Comparison of ENCODE assay signal across 27 cellular contexts in the genomic region with DNA sequence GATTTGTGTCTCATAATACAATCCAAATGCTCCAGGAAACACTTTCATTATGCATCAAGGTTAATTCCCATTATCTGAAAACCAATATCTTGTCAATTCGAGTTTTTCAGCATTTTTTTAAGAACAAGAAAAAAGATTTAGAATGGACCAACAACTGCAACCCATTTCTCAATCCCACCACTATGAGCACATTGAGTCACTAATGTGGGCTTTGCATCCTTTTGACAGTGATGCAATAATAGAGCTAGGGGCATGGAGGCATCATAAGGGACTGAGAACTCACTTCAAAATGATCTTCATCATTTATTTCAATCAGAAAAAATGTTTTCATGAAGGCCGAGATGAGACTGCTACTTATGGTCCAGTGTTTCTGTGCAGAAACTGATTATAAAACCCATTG.
"Had no signal": no experiment of that assay in that cellular context is flagged by ENCODE, and none has a peak within 500 bp of the region (broad histone marks: within the 10 kb centered on the region; RNA-seq: fewer than 3 reads in every experiment).

No MANE protein-coding gene starts in this region.

- H3K27ac ChIP-seq: neural progenitor cell, ovary, parathyroid adenoma, psoas muscle, suprapubic skin, testis, tibial artery, transverse colon, upper lobe of left lung, vagina had no signal

- ATAC-seq: naive thymus-derived CD4-positive, alpha-beta T cell; natural killer cell; psoas muscle; right cardiac atrium; sciatic nerve; stimulated activated memory B cell treated with anti-CD40 and anti-IgM and Interleukin-4, amounts not matched to agents 10 μg/mL and 1 μg/mL and 100 μg/mL, for 72 hours; stimulated activated naive CD8-positive, alpha-beta T cell treated with anti-CD3 and anti-CD28 coated beads, Interleukin-15, amount 100 ng/mL, for 72 hours; stimulated activated naive CD8-positive, alpha-beta T cell treated with anti-CD3 and anti-CD28 coated beads, Interleukin-15, Interleukin-2, amounts not matched to agents 100 U/mL and 50 U/mL, for 24 hours had no signal

- H3K36me3 ChIP-seq: neural progenitor cell, ovary, suprapubic skin, tibial artery, transverse colon, upper lobe of left lung, vagina had no signal

- H2AFZ ChIP-seq: neural progenitor cell, parathyroid adenoma had no signal

- H3K79me2 ChIP-seq: parathyroid adenoma had no signal

- FAIRE-seq: small intestine, urothelium cell line had no signal

- DNase-seq: naive thymus-derived CD4-positive, alpha-beta T cell; natural killer cell; occipital lobe; ovary; posterior cingulate gyrus; psoas muscle; right cardiac atrium; small intestine; stimulated activated CD4-positive, alpha-beta T cell treated with anti-CD3 and anti-CD28 coated beads, Interleukin-15, amount 100 ng/mL, for 24 hours; stimulated activated CD4-positive, alpha-beta T cell treated with anti-CD3 and anti-CD28 coated beads, Interleukin-2, amount 100 ng/mL, for 24 hours; stimulated activated CD4-positive, alpha-beta T cell treated with anti-CD3 and anti-CD28 coated beads, Interleukin-2, amount 100 ng/mL, for 48 hours; stimulated activated CD4-positive, alpha-beta T cell treated with anti-CD3 and anti-CD28 coated beads, Interleukin-4, amount 100 ng/mL, for 24 hours; stimulated activated naive CD4-positive, alpha-beta T cell; stimulated activated naive CD8-positive, alpha-beta T cell treated with anti-CD3 and anti-CD28 coated beads, Interleukin-15, amount 100 ng/mL, for 72 hours; stimulated activated naive CD8-positive, alpha-beta T cell treated with anti-CD3 and anti-CD28 coated beads, Interleukin-15, Interleukin-2, amounts not matched to agents 100 U/mL and 50 U/mL, for 24 hours; substantia nigra; testis; tibial artery; transverse colon; upper lobe of left lung had no signal

- H3K4me3 ChIP-seq: neural progenitor cell, ovary, psoas muscle, suprapubic skin, testis, tibial artery, transverse colon, upper lobe of left lung, vagina had no signal

- H3K27me3 ChIP-seq: neural progenitor cell, ovary, suprapubic skin, testis, tibial artery, transverse colon, upper lobe of left lung, vagina had no signal

- H3K9me3 ChIP-seq: ovary, psoas muscle, suprapubic skin, testis, tibial artery, transverse colon, upper lobe of left lung, vagina had no signal

- H3K4me2 ChIP-seq: neural progenitor cell had no signal

- H3K4me1 ChIP-seq: neural progenitor cell, parathyroid adenoma, psoas muscle, suprapubic skin, testis, tibial artery, transverse colon, upper lobe of left lung, vagina had no signal

- H3K9ac ChIP-seq: neural progenitor cell, parathyroid adenoma had no signal
